8 cellular contexts compared by ENCODE assay signal in genomic region chr2:38375711-38376345, GRCh38. TPM values are rescaled to one million over a fixed set of nuclear protein-coding genes. Genes with fewer than 3 reads are reported as not detected.
A peak's percentile ranks its signal among the peaks of the same experiment; 100 is the strongest.
DNase-seq lines count a peak whose midpoint lies in the region; FAIRE-seq and TF ChIP-seq lines count a peak whose summit lies in the region.

No MANE protein-coding gene starts in this region.

- peak overlapping the region; percentile 84 to 95 (median 91) for H3K27ac Mint-ChIP-seq in CD14-positive monocyte

- H3K4me1 Mint-ChIP-seq in CD14-positive monocyte = peaks cover 43% of the 10 kb centered on the region

- TF ChIP-seq CTCF in CD14-positive monocyte (IDR thresholded peaks at IDR 0.05) = no peak
- TF ChIP-seq CTCF in HFF-Myc (IDR thresholded peaks at IDR 0.05; ENCODE audit: low read depth, low read length, missing control alignments) = no peak
- no peak for TF ChIP-seq CTCF in right atrium auricular region (IDR thresholded peaks at IDR 0.05)

- peak overlapping the region; percentile 90 to 98 (median 92) for H3K9ac ChIP-seq in skeletal muscle tissue (ENCODE audit: low read depth in 1 of 3, low read length in 3 of 3)

- no peaks in the 10 kb centered on the region for H3K9me3 ChIP-seq in right atrium auricular region
- H3K9me3 ChIP-seq in skeletal muscle tissue (ENCODE audit: control insufficient read depth in 3 of 3, low read length in 3 of 3) = no peaks in the 10 kb centered on the region

- peaks cover 2 to 5% of the 10 kb centered on the region in 2 donors for H3K36me3 Mint-ChIP-seq in CD14-positive monocyte

- H3K36me3 ChIP-seq in right atrium auricular region (no peaks in the 10 kb centered on the region), skeletal muscle tissue (ENCODE audit: control insufficient read depth in 3 of 3, insufficient read depth in 3 of 3, low read length in 3 of 3) (no peaks in the 10 kb centered on the region)

- intact Hi-C loops in CD14-positive monocyte (cut with micrococcal nuclease) = loop anchor here in 1 of 2 donors (2.0 to 10.0 kb wide), 2 partner anchors 61 to 375 kb away; partner anchors contain the start of gene SRSF7

- H3K9me3 Mint-ChIP-seq in CD14-positive monocyte = no peaks in the 10 kb centered on the region

- H3K27me3 ChIP-seq in right atrium auricular region (no peaks in the 10 kb centered on the region), skeletal muscle tissue (ENCODE audit: control insufficient read depth in 3 of 3, insufficient read depth in 3 of 3, low read length in 3 of 3) (no peaks in the 10 kb centered on the region)

- peaks cover 5 to 32% of the 10 kb centered on the region in 2 donors for H3K4me1 ChIP-seq in right atrium auricular region
- peaks cover 26 to 38% (median 32%) of the 10 kb centered on the region in 3 donors for H3K4me1 ChIP-seq in skeletal muscle tissue (ENCODE audit: control insufficient read depth in 3 of 3, insufficient read depth in 3 of 3, low read length in 3 of 3)

- peak overlapping the region; percentile 94 for H3K4me3 ChIP-seq in HFF-Myc (replicated peaks; ENCODE audit: low read depth, low read length)
- H3K4me3 ChIP-seq in right atrium auricular region = peak overlapping the region; percentile 78 to 86
- H3K4me3 ChIP-seq in skeletal muscle tissue (ENCODE audit: low read length in 3 of 3) = peak overlapping the region; percentile 84 to 96 (median 92)

- FAIRE-seq in GM19239 (lab: Jason Lieb, UNC) = no peak

- no peak for DNase-seq in CD14-positive monocyte (ENCODE audit: low spot score)
- DNase-seq in HFF-Myc (ENCODE audit: extremely low read depth, low read depth) = peak; percentile 32
- peak; percentile 25 for DNase-seq in activated T-helper 9 cell treated with anti-CD3 and anti-CD28 coated beads, Interleukin-2, amount 50 U/mL, for 16 hours (ENCODE audit: low read depth)
- DNase-seq in right atrium auricular region (ENCODE audit: low spot score) = no peak
- DNase-seq in NCI-H69 (lab: John Stamatoyannopoulos, UW) = no peak
- no peak for DNase-seq in EL
- no peak for DNase-seq in GM19239 (ENCODE audit: insufficient read length, low spot score)

- H3K27me3 Mint-ChIP-seq in CD14-positive monocyte (ENCODE audit: low read depth in 3 of 3) = no peaks in the 10 kb centered on the region

- peak overlapping the region; percentile 95 to 99 for H3K27ac ChIP-seq in right atrium auricular region
- peak overlapping the region; percentile 92 for H3K27ac ChIP-seq in skeletal muscle tissue (ENCODE audit: low read depth, low read length)

- peak overlapping the region; percentile 88 to 97 for H3K4me3 Mint-ChIP-seq in CD14-positive monocyte

RNA-seq across cellular contexts. Expression of gene ATL2, which starts 1.2 kb away (rescaled TPM):
- polyA plus RNA-seq in CD14-positive monocyte = 10 to 100 TPM in 1 of 2 donors, 1 to 10 TPM in 1; 7.8 to 10.8 TPM
- total RNA-seq in right atrium auricular region (10 to 100 TPM; 33.9 to 51.1 TPM), skeletal muscle tissue (55.8 TPM)

Comparison
In these comparisons a context has a peak if more than half of its experiments do, and no peak if none do; other contexts are left out.
1. DNase-seq: peak in HFF-Myc (single experiment) and activated T-helper 9 cell treated with anti-CD3 and anti-CD28 coated beads, Interleukin-2, amount 50 U/mL, for 16 hours (single experiment); none in CD14-positive monocyte (single experiment), right atrium auricular region (single experiment), NCI-H69 (single experiment), EL (single experiment) and GM19239 (single experiment).
2. Peak in every context shown above with its lines, with median percentiles within 50 percentile points of each other: H3K4me3 ChIP-seq.